In the genomic region with DNA sequence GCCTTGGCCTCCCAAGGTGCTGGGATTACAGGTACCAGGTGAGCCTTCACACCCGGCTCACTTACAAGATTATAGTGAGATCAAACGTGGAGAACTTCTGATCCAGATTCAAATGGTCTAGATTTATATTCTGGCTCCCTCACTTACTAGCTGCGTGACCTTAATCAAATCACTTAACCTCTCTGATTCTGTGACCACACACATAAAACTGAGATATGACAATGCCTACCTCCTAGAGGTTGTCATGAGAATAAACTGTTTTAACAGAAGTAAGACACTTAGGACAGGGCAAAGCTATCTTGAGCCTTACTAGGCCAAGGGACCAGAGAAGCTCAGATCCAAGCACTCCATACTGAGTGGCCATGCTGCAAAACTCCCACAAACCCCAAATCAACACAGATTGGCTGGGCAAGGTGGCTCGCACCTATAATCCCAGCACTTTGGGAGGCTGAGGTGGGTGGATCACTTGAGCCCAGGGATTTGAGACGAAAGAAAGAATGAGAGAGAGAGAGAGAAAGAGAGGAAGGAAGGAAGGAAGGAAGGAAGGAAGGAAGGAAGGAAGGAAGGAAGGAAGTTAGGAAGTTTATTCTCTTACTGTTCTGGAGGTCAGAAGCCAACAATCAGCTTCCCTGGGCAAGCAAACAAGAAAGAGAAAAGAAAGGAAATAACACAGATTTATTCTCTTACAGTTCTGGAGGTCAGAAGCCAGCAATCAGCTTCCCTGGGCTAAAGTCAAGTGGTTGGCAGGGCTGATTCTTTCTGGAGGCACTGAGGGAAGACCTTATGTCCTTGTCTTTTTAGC, we compare ENCODE assay signal across 19 cellular contexts. TPM values are rescaled to one million over a fixed set of nuclear protein-coding genes. Genes with fewer than 3 reads are reported as not detected.
DNase-seq lines count a peak whose midpoint lies in the region; ATAC-seq and TF ChIP-seq lines count a peak whose summit lies in the region.
"Had no signal": no experiment of that assay in that cellular context is flagged by ENCODE, and none has a peak within 500 bp of the region (broad histone marks: within the 10 kb centered on the region; RNA-seq: fewer than 3 reads in every experiment).

No MANE protein-coding gene starts in this region.

- peak overlapping the region; percentile 3 for H3K27ac Mint-ChIP-seq in activated T-cell treated with anti-CD3 and anti-CD28 coated beads, Interleukin-2, amount 50 U/mL, for 72 hours
- peak overlapping the region; percentile 77 to 87 for H3K27ac Mint-ChIP-seq in activated naive CD4-positive, alpha-beta T cell treated with anti-CD3 and anti-CD28 coated beads, Interleukin-2, amount 50 U/mL, for 72 hours
- H3K27ac Mint-ChIP-seq in stimulated activated naive CD8-positive, alpha-beta T cell treated with anti-CD3 and anti-CD28 coated beads, Interleukin-15, Interleukin-2, amounts not matched to agents 100 ng/mL and 50 ng/mL, for 24 hours, result peak overlapping the region; percentile 59
- no peak overlapping the region for H3K27ac Mint-ChIP-seq in endodermal cell

- DNase-seq in activated T-cell treated with anti-CD3 and anti-CD28 coated beads, Interleukin-2, amount 50 U/mL, for 72 hours, result no peak
- DNase-seq in activated T-cell treated with anti-CD3 and anti-CD28 coated beads, Interleukin-2, amount 50 U/mL, for 48 hours, result no peak
- peak; percentile 41 for DNase-seq in NAMALWA (ENCODE audit: low spot score)
- no peak for DNase-seq in activated naive CD4-positive, alpha-beta T cell treated with anti-CD3 and anti-CD28 coated beads, Interleukin-2, amount 50 U/mL, for 72 hours (ENCODE audit: low spot score in 2 of 2)
- no peak for DNase-seq in endodermal cell
- DNase-seq in NCI-H510A treated with DMSO at 0.1 percent for 48 hours (lab: John Stamatoyannopoulos, UW), result no peak
- DNase-seq: DMS153, KG1, NCI-H187, NCI-H524 treated with DMSO at 0.1 percent for 48 hours, nucleus accumbens, RPMI8226, uterus had no signal

- H3K4me1 ChIP-seq in endodermal cell (ENCODE audit: control insufficient read depth, insufficient read depth, low read length), result no peaks in the 10 kb centered on the region
- H3K4me1 ChIP-seq: uterus had no signal

- no peaks in the 10 kb centered on the region for H3K27me3 Mint-ChIP-seq in activated T-cell treated with anti-CD3 and anti-CD28 coated beads, Interleukin-2, amount 50 U/mL, for 72 hours (ENCODE audit: low read depth)
- H3K27me3 Mint-ChIP-seq in stimulated activated naive CD8-positive, alpha-beta T cell treated with anti-CD3 and anti-CD28 coated beads, Interleukin-15, Interleukin-2, amounts not matched to agents 100 ng/mL and 50 ng/mL, for 24 hours, result no peaks in the 10 kb centered on the region
- no peaks in the 10 kb centered on the region for H3K27me3 Mint-ChIP-seq in endodermal cell (ENCODE audit: insufficient read depth)
- H3K27me3 Mint-ChIP-seq: stimulated activated memory B cell treated with anti-CD40 and anti-IgM and Interleukin-4, amounts not matched to agents 10 μg/mL and 1 μg/mL and 100 μg/mL, for 72 hours had no signal

- H3K4me1 Mint-ChIP-seq in activated T-cell treated with anti-CD3 and anti-CD28 coated beads, Interleukin-2, amount 50 U/mL, for 72 hours (ENCODE audit: low read depth), result peaks cover 58% of the 10 kb centered on the region
- H3K4me1 Mint-ChIP-seq in stimulated activated naive CD8-positive, alpha-beta T cell treated with anti-CD3 and anti-CD28 coated beads, Interleukin-15, Interleukin-2, amounts not matched to agents 100 ng/mL and 50 ng/mL, for 24 hours (ENCODE audit: low read depth), result peaks cover 60% of the 10 kb centered on the region
- peaks cover 2% of the 10 kb centered on the region for H3K4me1 Mint-ChIP-seq in endodermal cell

- no peaks in the 10 kb centered on the region for H3K9me3 Mint-ChIP-seq in activated T-cell treated with anti-CD3 and anti-CD28 coated beads, Interleukin-2, amount 50 U/mL, for 72 hours
- H3K9me3 Mint-ChIP-seq in activated naive CD4-positive, alpha-beta T cell treated with anti-CD3 and anti-CD28 coated beads, Interleukin-2, amount 50 U/mL, for 72 hours, result no peaks in the 10 kb centered on the region
- H3K9me3 Mint-ChIP-seq in stimulated activated naive CD8-positive, alpha-beta T cell treated with anti-CD3 and anti-CD28 coated beads, Interleukin-15, Interleukin-2, amounts not matched to agents 100 ng/mL and 50 ng/mL, for 24 hours, result no peaks in the 10 kb centered on the region
- no peaks in the 10 kb centered on the region for H3K9me3 Mint-ChIP-seq in endodermal cell
- H3K9me3 Mint-ChIP-seq: stimulated activated memory B cell treated with anti-CD40 and anti-IgM and Interleukin-4, amounts not matched to agents 10 μg/mL and 1 μg/mL and 100 μg/mL, for 72 hours had no signal

- no peaks in the 10 kb centered on the region for H3K36me3 ChIP-seq in endodermal cell (ENCODE audit: control insufficient read depth, insufficient read depth, low read length)
- H3K36me3 ChIP-seq: adrenal gland, HAP-1, uterus had no signal

- TF ChIP-seq CTCF in endodermal cell (conservative IDR thresholded peaks at IDR 0.05), result no peak

- WGBS in endodermal cell (ENCODE audit: insufficient coverage in 1 of 2, insufficient read length in 1 of 2), 2 experiments, result 79 to 85% methylated on average over 3 to 5 of the region's 5 CpGs

- peak; percentile 42 to 51 for ATAC-seq in activated T-cell treated with anti-CD3 and anti-CD28 coated beads, Interleukin-2, amount 50 U/mL, for 72 hours (replicated peaks in 1 of 2)
- ATAC-seq in activated naive CD4-positive, alpha-beta T cell treated with anti-CD3 and anti-CD28 coated beads, Interleukin-2, amount 50 U/mL, for 72 hours, result peak in 1 of 2 donors; percentile 31
- no peak for ATAC-seq in HG03139 (IDR thresholded peaks at IDR 0.05; ENCODE audit: unreplicated experiment)
- ATAC-seq: stimulated activated memory B cell treated with anti-CD40 and anti-IgM and Interleukin-4, amounts not matched to agents 10 μg/mL and 1 μg/mL and 100 μg/mL, for 72 hours had no signal

- H3K4me3 Mint-ChIP-seq in activated T-cell treated with anti-CD3 and anti-CD28 coated beads, Interleukin-2, amount 50 U/mL, for 72 hours, result peak overlapping the region; percentile 21 to 39
- peak overlapping the region; percentile 11 for H3K4me3 Mint-ChIP-seq in stimulated activated naive CD8-positive, alpha-beta T cell treated with anti-CD3 and anti-CD28 coated beads, Interleukin-15, Interleukin-2, amounts not matched to agents 100 ng/mL and 50 ng/mL, for 24 hours
- H3K4me3 Mint-ChIP-seq in endodermal cell, result no peak overlapping the region
- H3K4me3 Mint-ChIP-seq: stimulated activated memory B cell treated with anti-CD40 and anti-IgM and Interleukin-4, amounts not matched to agents 10 μg/mL and 1 μg/mL and 100 μg/mL, for 72 hours had no signal

- no peak overlapping the region for H3K4me3 ChIP-seq in endodermal cell (ENCODE audit: low read length)
- H3K4me3 ChIP-seq: adrenal gland, HAP-1, uterus had no signal

- H3K9ac ChIP-seq in endodermal cell (ENCODE audit: extremely low read depth, low read length, poor library complexity, severe bottlenecking), result no peak overlapping the region

- no peaks in the 10 kb centered on the region for H3K36me3 Mint-ChIP-seq in activated T-cell treated with anti-CD3 and anti-CD28 coated beads, Interleukin-2, amount 50 U/mL, for 72 hours (ENCODE audit: insufficient read depth in 2 of 2)
- peaks cover 0 to 5% of the 10 kb centered on the region in 2 donors for H3K36me3 Mint-ChIP-seq in activated naive CD4-positive, alpha-beta T cell treated with anti-CD3 and anti-CD28 coated beads, Interleukin-2, amount 50 U/mL, for 72 hours
- no peaks in the 10 kb centered on the region for H3K36me3 Mint-ChIP-seq in stimulated activated naive CD8-positive, alpha-beta T cell treated with anti-CD3 and anti-CD28 coated beads, Interleukin-15, Interleukin-2, amounts not matched to agents 100 ng/mL and 50 ng/mL, for 24 hours (ENCODE audit: low read depth)
- H3K36me3 Mint-ChIP-seq in endodermal cell (ENCODE audit: low read depth), result no peaks in the 10 kb centered on the region
- H3K36me3 Mint-ChIP-seq: stimulated activated memory B cell treated with anti-CD40 and anti-IgM and Interleukin-4, amounts not matched to agents 10 μg/mL and 1 μg/mL and 100 μg/mL, for 72 hours had no signal

- H3K27me3 ChIP-seq in endodermal cell (ENCODE audit: control insufficient read depth, insufficient read depth, low read length, poor library complexity, severe bottlenecking), result no peaks in the 10 kb centered on the region
- H3K27me3 ChIP-seq: adrenal gland, uterus had no signal

- H3K27ac ChIP-seq in endodermal cell (ENCODE audit: low read depth, low read length), result no peak overlapping the region
- H3K27ac ChIP-seq: adrenal gland, epithelial cell of prostate, uterus had no signal

- H3K9me3 ChIP-seq in endodermal cell (ENCODE audit: control insufficient read depth, low read length), result no peaks in the 10 kb centered on the region
- H3K9me3 ChIP-seq: adrenal gland, HAP-1, uterus had no signal

RNA-seq across cellular contexts. Expression of gene MAP3K10, which starts 46.1 kb away (rescaled TPM):
- total RNA-seq in activated T-cell treated with anti-CD3 and anti-CD28 coated beads, Interleukin-2, amount 50 U/mL, for 72 hours, result 10 to 100 TPM; 12.7 to 22.0 TPM
- 10 to 100 TPM; 11.1 to 11.6 TPM for total RNA-seq in activated naive CD4-positive, alpha-beta T cell treated with anti-CD3 and anti-CD28 coated beads, Interleukin-2, amount 50 U/mL, for 72 hours
- total RNA-seq in endodermal cell, result 10 to 100 TPM; 35.2 to 39.3 TPM
- polyA plus RNA-seq in endodermal cell (2013, experiment 1 of 2), result 23.2 TPM
- 23.8 TPM for polyA plus RNA-seq in endodermal cell (2013, experiment 2 of 2)

RNA-seq across cellular contexts. Expression of gene ZNF780A, which starts 54.4 kb away (rescaled TPM):
- 10 to 100 TPM; 13.8 to 15.0 TPM for total RNA-seq in activated T-cell treated with anti-CD3 and anti-CD28 coated beads, Interleukin-2, amount 50 U/mL, for 72 hours
- total RNA-seq in activated naive CD4-positive, alpha-beta T cell treated with anti-CD3 and anti-CD28 coated beads, Interleukin-2, amount 50 U/mL, for 72 hours, result 10 to 100 TPM; 12.7 to 17.8 TPM
- total RNA-seq in endodermal cell, result 10 to 100 TPM; 20.5 to 21.2 TPM
- polyA plus RNA-seq in endodermal cell (2013, experiment 1 of 2), result 9.8 TPM
- 8.7 TPM for polyA plus RNA-seq in endodermal cell (2013, experiment 2 of 2)
